Comparison of ENCODE assay signal across 12 cellular contexts in the genomic region with DNA sequence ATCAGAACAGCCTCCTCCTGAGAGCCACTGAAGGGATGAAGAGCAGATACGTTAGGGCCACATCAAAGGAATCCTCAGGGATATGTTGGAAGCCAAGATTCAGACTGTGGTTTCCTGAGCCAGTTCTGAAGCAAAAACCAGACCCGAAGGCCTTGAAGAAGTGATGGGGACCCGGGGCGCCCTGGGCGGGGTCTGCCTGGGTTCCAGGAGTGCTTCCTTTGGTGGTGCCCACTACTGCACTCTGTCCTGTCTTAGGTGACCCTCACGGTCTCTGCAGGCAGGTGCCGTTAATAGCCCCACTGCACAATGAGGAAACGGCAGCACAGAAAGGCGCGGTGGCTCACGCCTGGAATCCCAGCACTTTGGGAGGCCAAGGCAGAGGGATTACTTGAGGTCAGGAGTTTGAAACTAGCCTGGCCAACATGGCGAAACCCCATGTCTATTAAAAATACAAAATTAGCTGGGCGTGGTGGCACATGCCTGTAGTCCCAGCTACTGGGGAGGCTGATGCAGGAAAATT. TPM values are rescaled to one million over a fixed set of nuclear protein-coding genes. Genes with fewer than 3 reads are reported as not detected.
DNase-seq lines count a peak whose midpoint lies in the region; ATAC-seq lines count a peak whose summit lies in the region.
"Had no signal": no experiment of that assay in that cellular context is flagged by ENCODE, and none has a peak within 500 bp of the region (broad histone marks: within the 10 kb centered on the region; RNA-seq: fewer than 3 reads in every experiment).

No MANE protein-coding gene starts in this region.

- peak overlapping the region; percentile 49 for H3K27ac ChIP-seq in substantia nigra (ENCODE audit: low read depth, low read length, poor library complexity, severe bottlenecking)
- H3K27ac ChIP-seq: epithelial cell of prostate had no signal

- no peak for DNase-seq in activated T-cell treated with anti-CD3 and anti-CD28 coated beads, Interleukin-2, amount 50 U/mL, for 24 hours
- no peak for DNase-seq in activated T-cell treated with anti-CD3 and anti-CD28 coated beads, Interleukin-2, amount 50 U/mL, for 1 hour
- no peak for DNase-seq in activated CD8-positive, alpha-beta T cell treated with anti-CD3 and anti-CD28 coated beads, Interleukin-2, amount 10 ng/mL, durations not matched to agents 7 days and 5 days
- DNase-seq in memory B cell (ENCODE audit: low spot score in 2 of 2) (no peak), substantia nigra (lab: John Stamatoyannopoulos, UW) (no peak), SIG-M5 treated with dmso at 0.1 percent for 504 hours (lab: John Stamatoyannopoulos, UW; ENCODE audit: unreplicated experiment) (no peak)
- DNase-seq in stimulated activated CD4-positive, alpha-beta T cell treated with anti-CD3 and anti-CD28 coated beads, Interleukin-1b, Interleukin-23, amount 100 ng/mL, for 48 hours = no peak
- DNase-seq: activated gamma-delta T cell treated with Interleukin-2 at 50 U/mL for 16 hours, NCI-H2171 treated with DMSO at 0.1 percent for 48 hours had no signal

- peak overlapping the region; percentile 92 for H3K27ac Mint-ChIP-seq in activated T-cell treated with anti-CD3 and anti-CD28 coated beads, Interleukin-2, amount 50 U/mL, for 24 hours
- H3K27ac Mint-ChIP-seq in activated CD8-positive, alpha-beta T cell treated with anti-CD3 and anti-CD28 coated beads, Interleukin-2, amount 10 ng/mL, durations not matched to agents 7 days and 5 days = peak overlapping the region; percentile 91
- H3K27ac Mint-ChIP-seq in memory B cell = peak overlapping the region; percentile 88

- H3K4me3 Mint-ChIP-seq in activated T-cell treated with anti-CD3 and anti-CD28 coated beads, Interleukin-2, amount 50 U/mL, for 24 hours = peak overlapping the region; percentile 29
- peak overlapping the region; percentile 56 for H3K4me3 Mint-ChIP-seq in activated CD8-positive, alpha-beta T cell treated with anti-CD3 and anti-CD28 coated beads, Interleukin-2, amount 10 ng/mL, durations not matched to agents 7 days and 5 days
- peak overlapping the region; percentile 68 for H3K4me3 Mint-ChIP-seq in memory B cell

- H3K4me1 Mint-ChIP-seq in activated T-cell treated with anti-CD3 and anti-CD28 coated beads, Interleukin-2, amount 50 U/mL, for 24 hours (ENCODE audit: low read depth) = peaks cover 58% of the 10 kb centered on the region
- peaks cover 68% of the 10 kb centered on the region for H3K4me1 Mint-ChIP-seq in activated CD8-positive, alpha-beta T cell treated with anti-CD3 and anti-CD28 coated beads, Interleukin-2, amount 10 ng/mL, durations not matched to agents 7 days and 5 days (ENCODE audit: low read depth)
- peaks cover 45% of the 10 kb centered on the region for H3K4me1 Mint-ChIP-seq in memory B cell

- H3K36me3 Mint-ChIP-seq in activated T-cell treated with anti-CD3 and anti-CD28 coated beads, Interleukin-2, amount 50 U/mL, for 24 hours (ENCODE audit: low read depth) = peaks cover 77% of the 10 kb centered on the region
- H3K36me3 Mint-ChIP-seq in activated CD8-positive, alpha-beta T cell treated with anti-CD3 and anti-CD28 coated beads, Interleukin-2, amount 10 ng/mL, durations not matched to agents 7 days and 5 days (ENCODE audit: low read depth) = peaks cover 30% of the 10 kb centered on the region
- peaks cover 12% of the 10 kb centered on the region for H3K36me3 Mint-ChIP-seq in memory B cell

- no peaks in the 10 kb centered on the region for H3K27me3 Mint-ChIP-seq in activated T-cell treated with anti-CD3 and anti-CD28 coated beads, Interleukin-2, amount 50 U/mL, for 24 hours
- H3K27me3 Mint-ChIP-seq in activated CD8-positive, alpha-beta T cell treated with anti-CD3 and anti-CD28 coated beads, Interleukin-2, amount 10 ng/mL, durations not matched to agents 7 days and 5 days (ENCODE audit: low read depth) = no peaks in the 10 kb centered on the region
- no peaks in the 10 kb centered on the region for H3K27me3 Mint-ChIP-seq in memory B cell

- POLR2A ChIA-PET in activated CD8-positive, alpha-beta T cell treated with anti-CD3 and anti-CD28 coated beads, Interleukin-2, amount 10 ng/mL, durations not matched to agents 7 days and 5 days (lab: Charles Lee) = interaction anchor here (1.0 to 2.6 kb wide), 8 partner anchors 10 to 57 kb away, joined by 3 to 14 read pairs (median 6); a partner anchor contains a TSS

- ATAC-seq in activated CD8-positive, alpha-beta T cell treated with anti-CD3 and anti-CD28 coated beads, Interleukin-2, amount 10 ng/mL, durations not matched to agents 7 days and 5 days = no peak
- no peak for ATAC-seq in memory B cell (ENCODE audit: low read depth)
- ATAC-seq in HG03045 (IDR thresholded peaks at IDR 0.05; ENCODE audit: unreplicated experiment) = no peak

- CTCF ChIA-PET in activated CD8-positive, alpha-beta T cell treated with anti-CD3 and anti-CD28 coated beads, Interleukin-2, amount 10 ng/mL, durations not matched to agents 7 days and 5 days (lab: Charles Lee) = interaction anchor here (0.8 to 12.7 kb wide), 12 partner anchors 9 to 236 kb away, joined by 3 to 261 read pairs (median 7); a partner anchor contains a TSS

- H3K9me3 Mint-ChIP-seq in activated T-cell treated with anti-CD3 and anti-CD28 coated beads, Interleukin-2, amount 50 U/mL, for 24 hours = no peaks in the 10 kb centered on the region
- no peaks in the 10 kb centered on the region for H3K9me3 Mint-ChIP-seq in activated CD8-positive, alpha-beta T cell treated with anti-CD3 and anti-CD28 coated beads, Interleukin-2, amount 10 ng/mL, durations not matched to agents 7 days and 5 days (ENCODE audit: insufficient read depth)
- no peaks in the 10 kb centered on the region for H3K9me3 Mint-ChIP-seq in memory B cell

RNA-seq across cellular contexts. Expression of a gene that starts 12.9 kb away (rescaled TPM):
- total RNA-seq in activated CD8-positive, alpha-beta T cell treated with anti-CD3 and anti-CD28 coated beads, Interleukin-2, amount 10 ng/mL, durations not matched to agents 7 days and 5 days = 100 to 1,000 TPM; 216 to 218 TPM

RNA-seq across cellular contexts. Expression of a gene that starts 18.0 kb away (rescaled TPM):
- total RNA-seq in activated CD8-positive, alpha-beta T cell treated with anti-CD3 and anti-CD28 coated beads, Interleukin-2, amount 10 ng/mL, durations not matched to agents 7 days and 5 days = 10 to 100 TPM; 66.3 to 69.5 TPM

RNA-seq across cellular contexts. Expression of a gene that starts 31.9 kb away (rescaled TPM):
- 10 to 100 TPM; 31.5 to 33.5 TPM for total RNA-seq in activated CD8-positive, alpha-beta T cell treated with anti-CD3 and anti-CD28 coated beads, Interleukin-2, amount 10 ng/mL, durations not matched to agents 7 days and 5 days

RNA-seq across cellular contexts. Expression of a gene that starts 46.7 kb away (rescaled TPM):
- total RNA-seq in activated CD8-positive, alpha-beta T cell treated with anti-CD3 and anti-CD28 coated beads, Interleukin-2, amount 10 ng/mL, durations not matched to agents 7 days and 5 days = not detected
- total RNA-seq: kidney epithelial cell had no signal

RNA-seq across cellular contexts. Expression of a gene that starts 48.8 kb away (rescaled TPM):
- total RNA-seq in activated CD8-positive, alpha-beta T cell treated with anti-CD3 and anti-CD28 coated beads, Interleukin-2, amount 10 ng/mL, durations not matched to agents 7 days and 5 days = 1,000 to 10,000 TPM; 1,444 to 1,502 TPM
